ENCODE assay signal across 10 cellular contexts in the genomic region with DNA sequence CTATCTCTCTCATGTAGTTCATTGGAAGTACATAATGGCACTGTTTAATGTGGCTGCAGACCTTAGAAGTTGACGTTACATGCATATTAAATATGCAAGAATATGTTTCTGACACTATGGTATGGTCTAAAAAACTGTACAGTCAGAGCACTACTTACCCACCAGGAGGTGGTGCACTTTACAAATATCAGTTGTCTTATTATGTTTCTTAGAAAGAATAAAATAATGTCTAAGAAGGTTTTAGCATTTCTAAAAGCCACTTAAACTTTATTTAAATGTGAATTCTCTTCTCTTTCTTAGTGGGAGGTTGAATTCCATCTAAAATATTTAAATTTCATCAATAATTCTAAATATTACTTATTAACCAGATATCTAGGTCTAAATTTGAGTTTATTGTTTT. TPM values are rescaled to one million over a fixed set of nuclear protein-coding genes. Genes with fewer than 3 reads are reported as not detected.
A peak's percentile ranks its signal among the peaks of the same experiment; 100 is the strongest.
DNase-seq lines count a peak whose midpoint lies in the region; ATAC-seq and TF ChIP-seq lines count a peak whose summit lies in the region.
"Had no signal": no experiment of that assay in that cellular context is flagged by ENCODE, and none has a peak within 500 bp of the region (broad histone marks: within the 10 kb centered on the region; RNA-seq: fewer than 3 reads in every experiment).

No MANE protein-coding gene starts in this region.

- H3K4me3 ChIP-seq in testis, result no peak overlapping the region

- 72 to 74% methylated on average over 1 of the region's 1 CpG for WGBS in testis, 2 donors

- CTCF ChIA-PET in activated CD4-positive, alpha-beta T cell treated with anti-CD3 and anti-CD28 coated beads, Interleukin-2, amount 10 ng/mL, durations not matched to agents 7 days and 5 days (lab: Charles Lee), result no interaction called here

- POLR2A ChIA-PET in activated CD4-positive, alpha-beta T cell treated with anti-CD3 and anti-CD28 coated beads, Interleukin-2, amount 10 ng/mL, durations not matched to agents 7 days and 5 days (lab: Charles Lee), result no interaction called here

- H3K27ac Mint-ChIP-seq in memory B cell, result no peak overlapping the region
- H3K27ac Mint-ChIP-seq in activated CD4-positive, alpha-beta T cell treated with anti-CD3 and anti-CD28 coated beads, Interleukin-2, amount 10 ng/mL, durations not matched to agents 7 days and 5 days, result no peak overlapping the region
- H3K27ac Mint-ChIP-seq: stimulated activated naive CD8-positive, alpha-beta T cell treated with anti-CD3 and anti-CD28 coated beads, Interleukin-15, Interleukin-2, amounts not matched to agents 100 ng/mL and 50 ng/mL, for 24 hours had no signal

- no peaks in the 10 kb centered on the region for H3K36me3 ChIP-seq in testis (ENCODE audit: low read depth, missing control alignments)

- no peaks in the 10 kb centered on the region for H3K9me3 ChIP-seq in testis

- H3K27me3 ChIP-seq in testis, result no peaks in the 10 kb centered on the region

- DNase-seq in DMS53 (lab: John Stamatoyannopoulos, UW) (peak; percentile 53), HT-29 (ENCODE audit: low spot score) (peak; percentile 52), amniotic epithelial cell (ENCODE audit: low read depth) (peak; percentile 47), memory B cell (ENCODE audit: low spot score in 2 of 2) (no peak), testis (no peak)
- no peak for DNase-seq in activated CD4-positive, alpha-beta T cell treated with anti-CD3 and anti-CD28 coated beads, Interleukin-2, amount 10 ng/mL, durations not matched to agents 7 days and 5 days
- DNase-seq: left ventricle myocardium superior had no signal

- TF ChIP-seq CTCF in testis (IDR thresholded peaks at IDR 0.05), result no peak

- H3K36me3 Mint-ChIP-seq in memory B cell, result no peaks in the 10 kb centered on the region
- no peaks in the 10 kb centered on the region for H3K36me3 Mint-ChIP-seq in activated CD4-positive, alpha-beta T cell treated with anti-CD3 and anti-CD28 coated beads, Interleukin-2, amount 10 ng/mL, durations not matched to agents 7 days and 5 days (ENCODE audit: low read depth)

- peaks cover 13% of the 10 kb centered on the region for H3K4me1 Mint-ChIP-seq in memory B cell
- peaks cover 16% of the 10 kb centered on the region for H3K4me1 Mint-ChIP-seq in activated CD4-positive, alpha-beta T cell treated with anti-CD3 and anti-CD28 coated beads, Interleukin-2, amount 10 ng/mL, durations not matched to agents 7 days and 5 days

- H3K4me3 Mint-ChIP-seq in memory B cell, result no peak overlapping the region
- H3K4me3 Mint-ChIP-seq in activated CD4-positive, alpha-beta T cell treated with anti-CD3 and anti-CD28 coated beads, Interleukin-2, amount 10 ng/mL, durations not matched to agents 7 days and 5 days, result no peak overlapping the region
- H3K4me3 Mint-ChIP-seq: stimulated activated naive CD8-positive, alpha-beta T cell treated with anti-CD3 and anti-CD28 coated beads, Interleukin-15, Interleukin-2, amounts not matched to agents 100 ng/mL and 50 ng/mL, for 24 hours had no signal

- ATAC-seq in memory B cell (ENCODE audit: low read depth) (peak; percentile 30), GM21717 (IDR thresholded peaks at IDR 0.05; ENCODE audit: unreplicated experiment) (no peak), GM21447 (IDR thresholded peaks at IDR 0.05; ENCODE audit: unreplicated experiment) (no peak)
- ATAC-seq: left ventricle myocardium superior had no signal

- H3K4me1 ChIP-seq in testis, result no peaks in the 10 kb centered on the region

- H3K27ac ChIP-seq in testis, result no peak overlapping the region

- H3K27me3 Mint-ChIP-seq in memory B cell, result peaks cover 18% of the 10 kb centered on the region
- H3K27me3 Mint-ChIP-seq in activated CD4-positive, alpha-beta T cell treated with anti-CD3 and anti-CD28 coated beads, Interleukin-2, amount 10 ng/mL, durations not matched to agents 7 days and 5 days, result peaks cover 62% of the 10 kb centered on the region

- intact Hi-C loops in testis (cut with DNase I; ENCODE audit: low total_unique reads), result no loop called here

- TF ChIP-seq POLR2A in testis (IDR thresholded peaks at IDR 0.05), result no peak

- no peaks in the 10 kb centered on the region for H3K9me3 Mint-ChIP-seq in memory B cell
- H3K9me3 Mint-ChIP-seq in activated CD4-positive, alpha-beta T cell treated with anti-CD3 and anti-CD28 coated beads, Interleukin-2, amount 10 ng/mL, durations not matched to agents 7 days and 5 days, result no peaks in the 10 kb centered on the region
- H3K9me3 Mint-ChIP-seq: stimulated activated naive CD8-positive, alpha-beta T cell treated with anti-CD3 and anti-CD28 coated beads, Interleukin-15, Interleukin-2, amounts not matched to agents 100 ng/mL and 50 ng/mL, for 24 hours had no signal

RNA-seq across cellular contexts. Expression of gene TMEFF2, which starts 4.3 kb away (rescaled TPM):
- not detected in 2 replicates for total RNA-seq in HT-29 (2014; rRNA removed; shearing (Covaris generic))
- total RNA-seq in testis, result 1 to 10 TPM; 2.2 to 2.7 TPM
- polyA plus RNA-seq in testis (ENCODE audit: insufficient read depth, low read depth, low replicate concordance), result 3.0 TPM
- total RNA-seq in activated CD4-positive, alpha-beta T cell treated with anti-CD3 and anti-CD28 coated beads, Interleukin-2, amount 10 ng/mL, durations not matched to agents 7 days and 5 days, result not detected

Comparison
In these comparisons a context has a peak if more than half of its experiments do, and no peak if none do; other contexts are left out.
1. DNase-seq: peak in DMS53 (single experiment), HT-29 (single experiment) and amniotic epithelial cell (single experiment); none in memory B cell (0 of 2), testis (single experiment) and activated CD4-positive, alpha-beta T cell treated with anti-CD3 and anti-CD28 coated beads, Interleukin-2, amount 10 ng/mL, durations not matched to agents 7 days and 5 days (single experiment).